In the genomic region with DNA sequence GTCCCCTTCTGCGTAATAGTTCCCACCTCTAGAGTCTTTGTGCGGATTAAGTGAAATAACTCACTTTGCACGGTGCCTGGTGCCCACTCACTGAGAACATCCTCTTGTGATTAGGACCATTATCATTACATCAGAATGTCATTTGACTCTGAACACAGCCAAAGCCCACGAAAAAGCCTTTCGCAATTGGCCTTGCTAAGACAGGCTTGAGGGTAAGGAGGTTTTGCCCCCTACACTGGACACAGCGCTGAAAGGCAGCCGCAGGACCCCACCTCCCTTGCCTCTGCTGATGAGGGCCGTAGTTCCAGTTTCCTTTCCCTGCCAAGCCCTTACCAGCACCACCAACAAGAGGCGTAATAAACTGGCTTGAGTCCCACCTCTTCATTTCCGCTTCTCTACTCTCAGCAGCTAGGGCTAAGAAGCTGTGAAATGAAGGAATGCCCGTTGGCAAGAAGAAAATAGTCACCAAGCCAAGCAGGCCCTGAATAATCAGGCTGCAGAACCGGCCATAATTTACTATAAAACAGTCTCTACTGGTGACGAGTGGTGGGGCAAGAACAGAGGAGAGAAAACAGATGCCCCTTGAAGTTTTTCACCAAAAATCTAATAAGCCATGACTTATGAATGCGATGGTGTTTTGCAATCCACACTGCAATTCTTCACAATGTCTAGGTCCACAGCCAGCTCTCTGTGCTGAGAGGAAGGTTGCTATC, we compare ENCODE assay signal across 1 cellular context.
TF ChIP-seq lines count a peak whose summit lies in the region.

No MANE protein-coding gene starts in this region.

TF ChIP-seq in HepG2, 621 proteins besides CTCF, POLR2A, EP300 and RAD21:
- TF ChIP-seq, protein P1, sequence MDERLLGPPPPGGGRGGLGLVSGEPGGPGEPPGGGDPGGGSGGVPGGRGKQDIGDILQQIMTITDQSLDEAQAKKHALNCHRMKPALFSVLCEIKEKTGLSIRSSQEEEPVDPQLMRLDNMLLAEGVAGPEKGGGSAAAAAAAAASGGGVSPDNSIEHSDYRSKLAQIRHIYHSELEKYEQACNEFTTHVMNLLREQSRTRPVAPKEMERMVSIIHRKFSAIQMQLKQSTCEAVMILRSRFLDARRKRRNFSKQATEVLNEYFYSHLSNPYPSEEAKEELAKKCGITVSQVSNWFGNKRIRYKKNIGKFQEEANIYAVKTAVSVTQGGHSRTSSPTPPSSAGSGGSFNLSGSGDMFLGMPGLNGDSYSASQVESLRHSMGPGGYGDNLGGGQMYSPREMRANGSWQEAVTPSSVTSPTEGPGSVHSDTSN (CRISPR knock-in tag; IDR thresholded peaks at IDR 0.05): no peak
- TF ChIP-seq SMAD9 (CRISPR knock-in tag; IDR thresholded peaks at IDR 0.05): no peak
- TF ChIP-seq DMAP1 (CRISPR knock-in tag; IDR thresholded peaks at IDR 0.05): no peak
- TF ChIP-seq ZNF17 (CRISPR knock-in tag; IDR thresholded peaks at IDR 0.05): no peak
- no peak for TF ChIP-seq SMAD3 (CRISPR knock-in tag; IDR thresholded peaks at IDR 0.05)
